In genomic region chr11:130278151-130278550, GRCh38 we compare ENCODE assay signal across 13 cellular contexts. TPM values are rescaled to one million over a fixed set of nuclear protein-coding genes. Genes with fewer than 3 reads are reported as not detected.
A peak's percentile ranks its signal among the peaks of the same experiment; 100 is the strongest.
DNase-seq lines count a peak whose midpoint lies in the region; ATAC-seq and TF ChIP-seq lines count a peak whose summit lies in the region.
"Had no signal": no experiment of that assay in that cellular context is flagged by ENCODE, and none has a peak within 500 bp of the region (broad histone marks: within the 10 kb centered on the region; RNA-seq: fewer than 3 reads in every experiment).

No MANE protein-coding gene starts in this region.

- peak; percentile 77 for ATAC-seq in GM21619 (IDR thresholded peaks at IDR 0.05; ENCODE audit: unreplicated experiment)
- ATAC-seq in HG03432 (IDR thresholded peaks at IDR 0.05; ENCODE audit: unreplicated experiment) = peak; percentile 84
- ATAC-seq: CD8-positive, alpha-beta T cell had no signal

- no peaks in the 10 kb centered on the region for H3K27me3 Mint-ChIP-seq in activated CD4-positive, alpha-beta T cell treated with anti-CD3 and anti-CD28 coated beads, Interleukin-2, amount 10 ng/mL, durations not matched to agents 24 days and 14 days
- H3K27me3 Mint-ChIP-seq in immature natural killer cell (ENCODE audit: low read depth in 3 of 3) = peaks cover 0 to 4% (median 2%) of the 10 kb centered on the region in 3 donors
- H3K27me3 Mint-ChIP-seq in mesothelial cell of epicardium (ENCODE audit: low read depth) = no peaks in the 10 kb centered on the region

- peak overlapping the region; percentile 27 for H3K27ac Mint-ChIP-seq in activated CD4-positive, alpha-beta T cell treated with anti-CD3 and anti-CD28 coated beads, Interleukin-2, amount 10 ng/mL, durations not matched to agents 24 days and 14 days
- peak overlapping the region in 3 of 6 donors; percentile 36 to 79 (median 54) for H3K27ac Mint-ChIP-seq in immature natural killer cell
- H3K27ac Mint-ChIP-seq in mesothelial cell of epicardium = no peak overlapping the region
- H3K27ac Mint-ChIP-seq: CD8-positive, alpha-beta T cell had no signal

- CTCF ChIA-PET in HEK293T (lab: Yijun Ruan, JAX) = no interaction called here

- peaks cover 21% of the 10 kb centered on the region for H3K36me3 Mint-ChIP-seq in activated CD4-positive, alpha-beta T cell treated with anti-CD3 and anti-CD28 coated beads, Interleukin-2, amount 10 ng/mL, durations not matched to agents 24 days and 14 days (ENCODE audit: low read depth)
- H3K36me3 Mint-ChIP-seq in immature natural killer cell = peaks cover 5 to 12% (median 10%) of the 10 kb centered on the region in 3 donors
- H3K36me3 Mint-ChIP-seq in mesothelial cell of epicardium = peaks cover 47% of the 10 kb centered on the region

- intact Hi-C loops in activated CD4-positive, alpha-beta T cell treated with anti-CD3 and anti-CD28 coated beads, Interleukin-2, amount 10 ng/mL, durations not matched to agents 24 days and 14 days (cut with micrococcal nuclease) = loop anchor here (2.0 kb wide), 1 partner anchor 37 kb away; the partner anchor contains the start of gene ZBTB44

- H3K9me3 Mint-ChIP-seq in activated CD4-positive, alpha-beta T cell treated with anti-CD3 and anti-CD28 coated beads, Interleukin-2, amount 10 ng/mL, durations not matched to agents 24 days and 14 days = peaks cover 6% of the 10 kb centered on the region
- H3K9me3 Mint-ChIP-seq in immature natural killer cell (peaks cover 0 to 4% (median 0%) of the 10 kb centered on the region in 6 donors), mesothelial cell of epicardium (peaks cover 48% of the 10 kb centered on the region)

- TF ChIP-seq CTCF in mesothelial cell of epicardium (IDR thresholded peaks at IDR 0.05; ENCODE audit: unreplicated experiment) = no peak

- H3K4me1 Mint-ChIP-seq in activated CD4-positive, alpha-beta T cell treated with anti-CD3 and anti-CD28 coated beads, Interleukin-2, amount 10 ng/mL, durations not matched to agents 24 days and 14 days = peaks cover 11% of the 10 kb centered on the region
- H3K4me1 Mint-ChIP-seq in immature natural killer cell (peaks cover 39 to 68% of the 10 kb centered on the region in 2 donors), mesothelial cell of epicardium (no peaks in the 10 kb centered on the region)

- POLR2A ChIA-PET in HEK293T (lab: Yijun Ruan, JAX) = no interaction called here

- DNase-seq in activated CD4-positive, alpha-beta T cell treated with anti-CD3 and anti-CD28 coated beads, Interleukin-2, amount 10 ng/mL, durations not matched to agents 24 days and 14 days = no peak
- no peak for DNase-seq in activated CD4-positive, alpha-beta T cell treated with anti-CD3 and anti-CD28 coated beads for 1 hour
- DNase-seq in immature natural killer cell (peak; percentile 1 to 19 (median 4)), mesothelial cell of epicardium (ENCODE audit: low spot score in 2 of 2, unreplicated experiment in 2 of 2) (no peak), NCI-H146 treated with DMSO at 0.1 percent for 48 hours (lab: John Stamatoyannopoulos, UW; ENCODE audit: unreplicated experiment) (no peak), HEK293T (ENCODE audit: extremely low spot score) (no peak)
- DNase-seq: 8988T; aorta; CD8-positive, alpha-beta T cell; NCI-H2081; SJCRH30 had no signal

- peak overlapping the region; percentile 3 for H3K4me3 Mint-ChIP-seq in activated CD4-positive, alpha-beta T cell treated with anti-CD3 and anti-CD28 coated beads, Interleukin-2, amount 10 ng/mL, durations not matched to agents 24 days and 14 days
- H3K4me3 Mint-ChIP-seq in immature natural killer cell = peak overlapping the region; percentile 6 to 72 (median 39)
- H3K4me3 Mint-ChIP-seq in mesothelial cell of epicardium = no peak overlapping the region
- H3K4me3 Mint-ChIP-seq: CD8-positive, alpha-beta T cell had no signal

TF ChIP-seq in HEK293T, 16 proteins besides CTCF, POLR2A, EP300 and RAD21:
- TF ChIP-seq, protein P1, sequence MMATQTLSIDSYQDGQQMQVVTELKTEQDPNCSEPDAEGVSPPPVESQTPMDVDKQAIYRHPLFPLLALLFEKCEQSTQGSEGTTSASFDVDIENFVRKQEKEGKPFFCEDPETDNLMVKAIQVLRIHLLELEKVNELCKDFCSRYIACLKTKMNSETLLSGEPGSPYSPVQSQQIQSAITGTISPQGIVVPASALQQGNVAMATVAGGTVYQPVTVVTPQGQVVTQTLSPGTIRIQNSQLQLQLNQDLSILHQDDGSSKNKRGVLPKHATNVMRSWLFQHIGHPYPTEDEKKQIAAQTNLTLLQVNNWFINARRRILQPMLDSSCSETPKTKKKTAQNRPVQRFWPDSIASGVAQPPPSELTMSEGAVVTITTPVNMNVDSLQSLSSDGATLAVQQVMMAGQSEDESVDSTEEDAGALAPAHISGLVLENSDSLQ (IDR thresholded peaks at IDR 0.05) = no peak
- TF ChIP-seq SP1 (IDR thresholded peaks at IDR 0.05) (no peak), FOXM1 (IDR thresholded peaks at IDR 0.05; ENCODE audit: borderline replicate concordance) (no peak), CTBP1 (IDR thresholded peaks at IDR 0.05; ENCODE audit: borderline replicate concordance) (no peak), ELF4 (IDR thresholded peaks at IDR 0.05) (no peak)

RNA-seq across cellular contexts. Expression of gene ZBTB44, which starts 36.6 kb away (rescaled TPM):
- 33.1 and 36.0 TPM in 2 replicates for total RNA-seq in activated CD4-positive, alpha-beta T cell treated with anti-CD3 and anti-CD28 coated beads, Interleukin-2, amount 10 ng/mL, durations not matched to agents 24 days and 14 days
- polyA plus RNA-seq in immature natural killer cell = 10 to 100 TPM; 10.4 to 14.0 (median 10.7) TPM
- total RNA-seq in mesothelial cell of epicardium = 55.3 to 58.8 TPM (median 57.2 TPM) in 3 replicates

Comparison
In these comparisons a context has a peak if more than half of its experiments do, and no peak if none do; other contexts are left out.
1. DNase-seq: peak in immature natural killer cell (3 of 3); none in activated CD4-positive, alpha-beta T cell treated with anti-CD3 and anti-CD28 coated beads, Interleukin-2, amount 10 ng/mL, durations not matched to agents 24 days and 14 days (single experiment), activated CD4-positive, alpha-beta T cell treated with anti-CD3 and anti-CD28 coated beads for 1 hour (single experiment), mesothelial cell of epicardium (0 of 2), NCI-H146 treated with DMSO at 0.1 percent for 48 hours (single experiment) and HEK293T (single experiment).